In the genomic region with DNA sequence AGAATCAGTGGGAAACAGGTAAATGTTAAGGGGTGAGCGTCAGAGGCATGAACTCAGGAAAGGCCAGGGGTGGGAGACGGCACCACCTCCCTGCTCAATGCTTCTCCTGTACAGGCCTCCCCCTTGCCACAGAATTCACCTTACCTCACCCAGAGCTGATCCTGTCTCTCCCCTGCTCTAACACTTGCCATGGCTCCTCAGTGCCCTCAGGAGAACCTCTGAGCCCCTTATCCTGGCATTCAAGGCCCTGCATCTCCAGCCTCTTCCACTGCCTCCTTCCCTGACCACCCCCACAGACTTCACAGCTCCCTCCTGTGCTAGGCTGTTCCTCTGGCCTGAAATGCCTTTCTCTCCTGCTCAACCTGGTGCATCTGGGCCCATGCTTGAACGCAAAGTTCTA, we compare ENCODE assay signal across 22 cellular contexts. TPM values are rescaled to one million over a fixed set of nuclear protein-coding genes. Genes with fewer than 3 reads are reported as not detected.
"Had no signal": no experiment of that assay in that cellular context is flagged by ENCODE, and none has a peak within 500 bp of the region (broad histone marks: within the 10 kb centered on the region; RNA-seq: fewer than 3 reads in every experiment).

No MANE protein-coding gene starts in this region.

- H3K27ac ChIP-seq: KMS-11 had no signal

- H3K9me3 ChIP-seq: SK-N-SH had no signal

- DNase-seq: IMR-90, Kasumi-1, MM.1S, NCI-H1092 treated with DMSO at 0.1 percent for 48 hours, NCI-H1436, NCI-H187, NCI-H2029, NCI-H2081 treated with DMSO at 0.1 percent for 48 hours, NCI-H226, NCI-H446, NCI-H510A, NCI-H524 treated with DMSO at 0.1 percent for 48 hours, NCI-H69, NCI-H774, RPMI8226, SHP77, SK-N-SH, SW 1271 had no signal

RNA-seq across cellular contexts. Expression of a gene that starts 33.9 kb away (rescaled TPM):
- total RNA-seq: HT-29, IMR-90, M059J, SK-MEL-5 had no signal
- polyA plus RNA-seq: IMR-90, SK-N-SH had no signal
